In genomic region chr5:127517480-127518318, GRCh38 we compare ENCODE assay signal across 8 cellular contexts. TPM values are rescaled to one million over a fixed set of nuclear protein-coding genes. Genes with fewer than 3 reads are reported as not detected.
DNase-seq lines count a peak whose midpoint lies in the region; ATAC-seq and TF ChIP-seq lines count a peak whose summit lies in the region.

Gene PRRC1, plus strand, starts transcription at chr5:127517640. Its CDS starts 5,840 bp downstream, at chr5:127523480.

- peaks cover 8% of the 10 kb centered on the region for H3K9me3 ChIP-seq in SJSA1 (replicated peaks)
- H3K9me3 ChIP-seq in gastroesophageal sphincter, result peaks cover 0 to 8% (median 0%) of the 10 kb centered on the region in 3 donors

- H3K27ac ChIP-seq in SJSA1 (peak within 1 kb of the TSS; percentile 64), gastroesophageal sphincter (peak within 1 kb of the TSS in 3 of 4 donors; percentile 76 to 85 (median 83))

- peak; percentile 96 for ATAC-seq in gastroesophageal sphincter

- 0% methylated on average over 13 of the region's 80 CpGs; no CpG with 5 or more reads in 1 of the 2 donors for WGBS in gastroesophageal sphincter (ENCODE audit: low coverage in 1 of 2), 2 donors

- DNase-seq in G401 (ENCODE audit: low spot score), result peak; percentile 77
- peak; percentile 82 for DNase-seq in H4 (ENCODE audit: low spot score)
- DNase-seq in LNCaP clone FGC (ENCODE audit: low read depth), result peak; percentile 56
- peak; percentile 85 to 87 for DNase-seq in SJSA1 (ENCODE audit: low read depth in 1 of 2, low spot score in 2 of 2)
- peak; percentile 36 to 80 (median 53) for DNase-seq in activated naive CD4-positive, alpha-beta T cell (lab: John Stamatoyannopoulos, UW)
- DNase-seq in nucleus accumbens (lab: John Stamatoyannopoulos, UW), result peak in 55 of 56 donors; percentile 26 to 85 (median 70)
- DNase-seq in superior temporal gyrus (ENCODE audit: extremely low spot score), result peak; percentile 78

- in situ Hi-C loops in G401 (cut with HindIII; ENCODE audit: low sequenced_read_pairs), result no loop called here

- TF ChIP-seq POLR2A in gastroesophageal sphincter (IDR thresholded peaks at IDR 0.05), result peak; percentile 59 to 63

- no peak for TF ChIP-seq EP300 in gastroesophageal sphincter (IDR thresholded peaks at IDR 0.05)

- peak within 1 kb of the TSS; percentile 98 for H3K4me3 ChIP-seq in LNCaP clone FGC (ENCODE audit: low read depth, low read length)
- peak within 1 kb of the TSS; percentile 97 for H3K4me3 ChIP-seq in SJSA1
- peak within 1 kb of the TSS; percentile 47 to 84 for H3K4me3 ChIP-seq in gastroesophageal sphincter

- H3K4me1 ChIP-seq in SJSA1 (replicated peaks), result peaks cover 13% of the 10 kb centered on the region
- H3K4me1 ChIP-seq in gastroesophageal sphincter, result peaks cover 0 to 29% (median 3%) of the 10 kb centered on the region in 3 donors

- H3K27me3 ChIP-seq in SJSA1 (replicated peaks) (0 out of 2 replicates have a peak, but pooled peaks cover 5% of the 10 kb centered on the region), gastroesophageal sphincter (no peaks in the 10 kb centered on the region)

- TF ChIP-seq CTCF in LNCaP clone FGC (IDR thresholded peaks at IDR 0.05; ENCODE audit: control insufficient read depth, extremely low read depth, insufficient read depth) (no peak), gastroesophageal sphincter (IDR thresholded peaks at IDR 0.05) (no peak)

- H3K36me3 ChIP-seq in SJSA1, result peaks cover 41% of the 10 kb centered on the region
- H3K36me3 ChIP-seq in gastroesophageal sphincter, result peaks cover 0 to 7% of the 10 kb centered on the region in 2 donors

RNA-seq across cellular contexts. Expression of gene PRRC1, which starts in this region (rescaled TPM):
- 10.2 and 15.1 TPM in 2 replicates for total RNA-seq in G401 (2014; rRNA removed; shearing (Covaris generic))
- 48.7 and 51.0 TPM in 2 replicates for total RNA-seq in H4 (2014; rRNA removed; shearing (Covaris generic))
- total RNA-seq in SJSA1 (2014; rRNA removed; shearing (Covaris generic)), result 63.3 and 73.9 TPM in 2 replicates
- 10 to 100 TPM; 27.2 to 49.1 (median 30.1) TPM for total RNA-seq in gastroesophageal sphincter

Comparison
In these comparisons a context has a peak if more than half of its experiments do, and no peak if none do; other contexts are left out.
1. Peak in every context shown above with its lines: DNase-seq, ATAC-seq, H3K4me3 ChIP-seq and H3K27ac ChIP-seq.